Comparison of ENCODE assay signal across 11 cellular contexts in genomic region chr12:34340534-34341361, GRCh38.
"Had no signal": no experiment of that assay in that cellular context is flagged by ENCODE, and none has a peak within 500 bp of the region (broad histone marks: within the 10 kb centered on the region; RNA-seq: fewer than 3 reads in every experiment).

No MANE protein-coding gene starts in this region.

- H3K4me3 ChIP-seq: coronary artery, esophagus muscularis mucosa, lung, psoas muscle, transverse colon had no signal

- H3K4me1 ChIP-seq: esophagus muscularis mucosa, psoas muscle, transverse colon had no signal

- H3K9me3 ChIP-seq: psoas muscle had no signal

- ATAC-seq: psoas muscle; sciatic nerve; stimulated activated naive CD8-positive, alpha-beta T cell treated with anti-CD3 and anti-CD28 coated beads, Interleukin-15, Interleukin-2, amounts not matched to agents 100 U/mL and 50 U/mL, for 24 hours had no signal

- DNase-seq: activated CD4-positive, alpha-beta T cell treated with anti-CD3 and anti-CD28 coated beads, Interleukin-2, amount 50 U/mL, for 1 hour; activated naive CD8-positive, alpha-beta T cell treated with anti-CD3 and anti-CD28 coated beads, Interleukin-2, amount 10 ng/mL, durations not matched to agents 7 days and 5 days; central memory CD4-positive, alpha-beta T cell; islet precursor cell; psoas muscle; stimulated activated naive CD8-positive, alpha-beta T cell treated with anti-CD3 and anti-CD28 coated beads, Interleukin-15, Interleukin-2, amounts not matched to agents 100 U/mL and 50 U/mL, for 24 hours; transverse colon had no signal

- H3K27ac ChIP-seq: coronary artery, esophagus muscularis mucosa, psoas muscle, transverse colon had no signal

- H3K36me3 ChIP-seq: esophagus muscularis mucosa, transverse colon had no signal

- H3K27me3 ChIP-seq: transverse colon had no signal
